ENCODE assay signal across 8 cellular contexts in genomic region chr14:37232907-37233481, GRCh38. TPM values are rescaled to one million over a fixed set of nuclear protein-coding genes. Genes with fewer than 3 reads are reported as not detected.
A peak's percentile ranks its signal among the peaks of the same experiment; 100 is the strongest.
DNase-seq lines count a peak whose midpoint lies in the region; ATAC-seq, FAIRE-seq and TF ChIP-seq lines count a peak whose summit lies in the region.

No MANE protein-coding gene starts in this region.

- H3K9me2 ChIP-seq in PC-9 (ENCODE audit: insufficient read depth), result no peaks in the 10 kb centered on the region

- peak; percentile 95 for FAIRE-seq in A204.1 (lab: Jason Lieb, UNC)

- CTCF ChIA-PET in PC-9 (lab: Charles Lee), result no interaction called here

- H3K4me1 ChIP-seq in PC-9 (replicated peaks; ENCODE audit: insufficient read depth) (no peaks in the 10 kb centered on the region), psoas muscle (no peaks in the 10 kb centered on the region)

- no peak overlapping the region for H3K4me2 ChIP-seq in PC-9

- H3F3A ChIP-seq in PC-9 (ENCODE audit: insufficient read depth, low read depth), result no peaks in the 10 kb centered on the region

- peak; percentile 14 for DNase-seq in KG1 (lab: John Stamatoyannopoulos, UW)
- DNase-seq in PC-9, result peak in 1 of 2 experiments; percentile 51
- peak; percentile 72 for DNase-seq in fibroblast of gingiva (ENCODE audit: low read depth)
- DNase-seq in psoas muscle, result no peak
- DNase-seq in activated CD4-positive, CD25-positive, alpha-beta regulatory T cell (lab: John Stamatoyannopoulos, UW), result no peak

- H3K4me3 ChIP-seq in PC-9 (no peak overlapping the region), psoas muscle (no peak overlapping the region)

- ATAC-seq in psoas muscle (peak in 3 of 4 donors; percentile 28 to 81 (median 77)), GM18873 (IDR thresholded peaks at IDR 0.05; ENCODE audit: low FRiP score, unreplicated experiment) (no peak)

- no peaks in the 10 kb centered on the region for H3K79me2 ChIP-seq in PC-9 (ENCODE audit: low read depth)

- H2AFZ ChIP-seq in PC-9, result no peak overlapping the region

- TF ChIP-seq CTCF in GM12872 (IDR thresholded peaks at IDR 0.05; ENCODE audit: insufficient read depth, low read depth, low read length), result peak; percentile 57
- peak; percentile 75 for TF ChIP-seq CTCF in PC-9 (conservative IDR thresholded peaks at IDR 0.05)
- peak; percentile 55 for TF ChIP-seq CTCF in psoas muscle (IDR thresholded peaks at IDR 0.05)

- no peaks in the 10 kb centered on the region for H4K20me1 ChIP-seq in PC-9 (ENCODE audit: insufficient read depth)

- H3K9me3 ChIP-seq in PC-9 (ENCODE audit: insufficient read depth, low read depth), result no peaks in the 10 kb centered on the region
- no peaks in the 10 kb centered on the region for H3K9me3 ChIP-seq in psoas muscle

- WGBS in psoas muscle, 3 donors, result 5 to 10% (median 7%) methylated on average over 1 of the region's 1 CpG

- POLR2A ChIA-PET in PC-9 (lab: Charles Lee; ENCODE audit: unreplicated experiment), result no interaction called here

- no peaks in the 10 kb centered on the region for H3K36me3 ChIP-seq in PC-9 (ENCODE audit: low read depth)
- H3K36me3 ChIP-seq in psoas muscle (ENCODE audit: insufficient read depth in 1 of 2, low read depth in 1 of 2), result no peaks in the 10 kb centered on the region

- BruUV-seq in PC-9 (replicated peaks; lab: Mats Ljungman, UMichigan), result no TSS peak

- intact Hi-C loops in PC-9 (cut with micrococcal nuclease; ENCODE audit: unreplicated experiment) (loop anchor here (2.0 to 10.0 kb wide), 2 partner anchors 82 to 1782 kb away; no protein-coding TSS in a partner anchor), psoas muscle (cut with DNase I) (no loop called here)

- H3K27ac ChIP-seq in PC-9, result no peak overlapping the region
- no peak overlapping the region for H3K27ac ChIP-seq in psoas muscle

- no peaks in the 10 kb centered on the region for H3K27me3 ChIP-seq in PC-9 (ENCODE audit: insufficient read depth, low read depth)
- H3K27me3 ChIP-seq in psoas muscle (ENCODE audit: insufficient read depth in 3 of 3, low read length in 2 of 3), result no peaks in the 10 kb centered on the region

RNA-seq across cellular contexts. Expression of gene MIPOL1, which starts 35.3 kb away (rescaled TPM):
- total RNA-seq in PC-9 (2021) (12.1 and 13.1 TPM in 2 replicates), psoas muscle (1 to 10 TPM; 5.1 to 5.6 (median 5.3) TPM)
- 1 to 10 TPM in 1 of 3 donors, under 1 TPM in 2; 0.77 to 2.6 (median 0.96) TPM for polyA plus RNA-seq in psoas muscle

Comparison
In these comparisons a context has a peak if more than half of its experiments do, and no peak if none do; other contexts are left out.
1. DNase-seq: peak in KG1 (single experiment) and fibroblast of gingiva (single experiment); none in psoas muscle (0 of 2) and activated CD4-positive, CD25-positive, alpha-beta regulatory T cell (0 of 4).
2. Peak in every context shown above with its lines, with median percentiles within 50 percentile points of each other: CTCF ChIP-seq.